Comparison of ENCODE assay signal across 9 cellular contexts in the genomic region with DNA sequence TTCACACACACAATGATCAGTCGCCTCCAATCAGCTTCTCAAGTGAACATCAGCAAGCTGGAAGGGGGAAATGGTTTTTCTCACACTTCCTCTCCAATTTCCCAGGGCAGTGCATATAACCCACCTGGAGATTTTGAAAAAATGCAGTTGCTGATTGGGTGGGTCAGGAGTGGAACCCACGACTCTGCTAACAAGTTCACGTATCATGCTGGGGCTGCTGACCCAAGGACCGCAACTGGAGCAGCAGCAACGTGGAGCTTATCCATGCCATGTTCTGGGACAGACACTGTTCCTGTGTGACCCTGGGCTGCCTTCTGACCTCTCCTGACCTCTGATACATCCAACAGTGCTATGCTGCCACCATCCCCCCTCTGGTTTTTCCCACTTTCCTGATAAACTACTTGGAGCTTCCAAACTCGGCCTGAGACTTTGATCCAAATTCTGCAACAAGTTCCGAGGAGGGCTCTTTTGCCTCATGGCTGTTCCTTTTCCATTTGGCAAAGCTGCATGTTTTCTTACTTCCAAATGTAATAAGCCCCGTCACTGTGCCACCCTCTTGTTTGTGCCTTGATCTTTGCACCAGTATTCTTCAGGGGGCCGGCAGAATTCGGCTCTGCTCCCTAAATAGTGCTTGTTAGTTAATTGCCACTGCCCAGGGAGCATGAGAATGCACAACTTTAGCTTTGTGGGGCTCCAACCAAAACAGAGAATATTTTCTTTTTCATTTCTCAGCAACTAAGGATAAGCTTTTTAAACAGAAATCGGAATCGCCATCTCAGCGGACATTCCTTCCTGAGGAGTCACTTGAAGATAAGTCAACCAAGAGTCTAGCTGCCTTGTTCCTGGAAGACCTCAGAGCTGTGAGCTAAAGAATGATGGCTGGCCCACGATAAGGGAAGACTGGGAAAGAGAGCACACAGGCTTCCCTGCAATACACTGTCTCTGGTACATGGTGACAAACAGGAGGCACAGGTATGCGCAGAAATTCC.
A peak's percentile ranks its signal among the peaks of the same experiment; 100 is the strongest.
DNase-seq lines count a peak whose midpoint lies in the region; ATAC-seq and TF ChIP-seq lines count a peak whose summit lies in the region.
"Had no signal": no experiment of that assay in that cellular context is flagged by ENCODE, and none has a peak within 500 bp of the region (broad histone marks: within the 10 kb centered on the region; RNA-seq: fewer than 3 reads in every experiment).

No MANE protein-coding gene starts in this region.

- no peaks in the 10 kb centered on the region for H4K20me1 ChIP-seq in smooth muscle cell (ENCODE audit: low read depth)

- no peaks in the 10 kb centered on the region for H3K9me3 Mint-ChIP-seq in activated T-helper 1 cell treated with anti-CD3 and anti-CD28 coated beads, Interleukin-12 subunit alpha, Interleukin-12 subunit beta, Interleukin-2, Interleukin-4 antibody, amounts not matched to agents 30 ng/mL and 10 ng/mL and 1 ng/mL, durations not matched to agents 14 hours and 24 hours and 36 hours
- H3K9me3 Mint-ChIP-seq: HFFc6 had no signal

- ATAC-seq in GM18873 (IDR thresholded peaks at IDR 0.05; ENCODE audit: low FRiP score, unreplicated experiment) (peak; percentile 7), heart left ventricle (peak in 3 of 4 donors; percentile 9 to 30 (median 13)), HG03460 (IDR thresholded peaks at IDR 0.05; ENCODE audit: unreplicated experiment) (no peak), GM19455 (IDR thresholded peaks at IDR 0.05; ENCODE audit: unreplicated experiment) (no peak), GM18505 (IDR thresholded peaks at IDR 0.05; ENCODE audit: unreplicated experiment) (no peak)

- H3K27ac Mint-ChIP-seq in activated T-helper 1 cell treated with anti-CD3 and anti-CD28 coated beads, Interleukin-12 subunit alpha, Interleukin-12 subunit beta, Interleukin-2, Interleukin-4 antibody, amounts not matched to agents 30 ng/mL and 10 ng/mL and 1 ng/mL, durations not matched to agents 14 hours and 24 hours and 36 hours = peak overlapping the region; percentile 55
- H3K27ac Mint-ChIP-seq: HFFc6 had no signal

- H3K79me2 ChIP-seq in smooth muscle cell (ENCODE audit: low read depth) = no peaks in the 10 kb centered on the region

- peaks cover 46% of the 10 kb centered on the region for H3K36me3 Mint-ChIP-seq in activated T-helper 1 cell treated with anti-CD3 and anti-CD28 coated beads, Interleukin-12 subunit alpha, Interleukin-12 subunit beta, Interleukin-2, Interleukin-4 antibody, amounts not matched to agents 30 ng/mL and 10 ng/mL and 1 ng/mL, durations not matched to agents 14 hours and 24 hours and 36 hours (ENCODE audit: low read depth)

- H3K27me3 Mint-ChIP-seq in activated T-helper 1 cell treated with anti-CD3 and anti-CD28 coated beads, Interleukin-12 subunit alpha, Interleukin-12 subunit beta, Interleukin-2, Interleukin-4 antibody, amounts not matched to agents 30 ng/mL and 10 ng/mL and 1 ng/mL, durations not matched to agents 14 hours and 24 hours and 36 hours (ENCODE audit: insufficient read depth) = no peaks in the 10 kb centered on the region

- H3K4me3 Mint-ChIP-seq in activated T-helper 1 cell treated with anti-CD3 and anti-CD28 coated beads, Interleukin-12 subunit alpha, Interleukin-12 subunit beta, Interleukin-2, Interleukin-4 antibody, amounts not matched to agents 30 ng/mL and 10 ng/mL and 1 ng/mL, durations not matched to agents 14 hours and 24 hours and 36 hours = no peak overlapping the region
- H3K4me3 Mint-ChIP-seq: HFFc6 had no signal

- no peaks in the 10 kb centered on the region for H3F3A ChIP-seq in smooth muscle cell (ENCODE audit: low read depth)

- no peak overlapping the region for H2AFZ ChIP-seq in smooth muscle cell (ENCODE audit: low read depth)

- H3K9me3 ChIP-seq in heart left ventricle (no peaks in the 10 kb centered on the region), smooth muscle cell (replicated peaks; ENCODE audit: low read depth) (no peaks in the 10 kb centered on the region)

- DNase-seq in activated T-helper 1 cell treated with anti-CD3 and anti-CD28 coated beads, Interleukin-12 subunit alpha, Interleukin-12 subunit beta, Interleukin-2, Interleukin-4 antibody, amounts not matched to agents 30 ng/mL and 10 ng/mL and 1 ng/mL, durations not matched to agents 14 hours and 24 hours and 36 hours (ENCODE audit: low spot score) = no peak
- no peak for DNase-seq in heart left ventricle
- no peak for DNase-seq in smooth muscle cell (lab: John Stamatoyannopoulos, UW; ENCODE audit: unreplicated experiment)
- DNase-seq: HFFc6, NCI-H524 treated with DMSO at 0.1 percent for 48 hours had no signal

- H3K4me1 Mint-ChIP-seq in activated T-helper 1 cell treated with anti-CD3 and anti-CD28 coated beads, Interleukin-12 subunit alpha, Interleukin-12 subunit beta, Interleukin-2, Interleukin-4 antibody, amounts not matched to agents 30 ng/mL and 10 ng/mL and 1 ng/mL, durations not matched to agents 14 hours and 24 hours and 36 hours (ENCODE audit: low read depth) = peaks cover 38% of the 10 kb centered on the region

- 62 to 71% (median 64%) methylated on average over 14 to 15 of the region's 15 CpGs for WGBS in heart left ventricle, 4 donors
- 72% methylated on average over 15 of the region's 15 CpGs for WGBS in smooth muscle cell (ENCODE audit: low lambda C conversion rate)

- no peak overlapping the region for H3K4me3 ChIP-seq in heart left ventricle
- H3K4me3 ChIP-seq in smooth muscle cell = no peak overlapping the region

- H3K4me2 ChIP-seq in smooth muscle cell = peak overlapping the region; percentile 70

- H3K36me3 ChIP-seq in heart left ventricle (peaks cover 0 to 82% (median 45%) of the 10 kb centered on the region in 9 donors), smooth muscle cell (ENCODE audit: low read depth) (no peaks in the 10 kb centered on the region)

- H3K9ac ChIP-seq in smooth muscle cell (ENCODE audit: low read depth) = no peak overlapping the region

- TF ChIP-seq POLR2A in heart left ventricle (IDR thresholded peaks at IDR 0.05) (no peak), GM18505 (IDR thresholded peaks at IDR 0.05; ENCODE audit: borderline replicate concordance, extremely low read depth, insufficient read depth, insufficient read length) (no peak)

- peaks cover 5 to 47% (median 33%) of the 10 kb centered on the region in 12 donors for H3K4me1 ChIP-seq in heart left ventricle
- H3K4me1 ChIP-seq in smooth muscle cell (ENCODE audit: low read depth) = peaks cover 9% of the 10 kb centered on the region

- no peaks in the 10 kb centered on the region for H3K27me3 ChIP-seq in heart left ventricle
- H3K27me3 ChIP-seq in smooth muscle cell (ENCODE audit: low read depth) = no peaks in the 10 kb centered on the region

- intact Hi-C loops in activated T-helper 1 cell treated with anti-CD3 and anti-CD28 coated beads, Interleukin-12 subunit alpha, Interleukin-12 subunit beta, Interleukin-2, Interleukin-4 antibody, amounts not matched to agents 30 ng/mL and 10 ng/mL and 1 ng/mL, durations not matched to agents 14 hours and 24 hours and 36 hours (cut with micrococcal nuclease) = loop anchor here (5.0 kb wide), 1 partner anchor 423 kb away; no protein-coding TSS in a partner anchor
- intact Hi-C loops in heart left ventricle (cut with DNase I) = no loop called here

- peak overlapping the region in 10 of 12 donors; percentile 4 to 81 (median 58) for H3K27ac ChIP-seq in heart left ventricle
- peak overlapping the region; percentile 54 for H3K27ac ChIP-seq in smooth muscle cell (ENCODE audit: low read depth)

- TF ChIP-seq CTCF in heart left ventricle (IDR thresholded peaks at IDR 0.05) (no peak), smooth muscle cell (IDR thresholded peaks at IDR 0.05; ENCODE audit: borderline replicate concordance, insufficient read depth, poor library complexity, severe bottlenecking) (no peak)

Comparison
In these comparisons a context has a peak if more than half of its experiments do, and no peak if none do; other contexts are left out.
1. ATAC-seq: peak in GM18873 (single experiment) and heart left ventricle (3 of 4); none in HG03460 (single experiment), GM19455 (single experiment) and GM18505 (single experiment).